ENCODE assay signal across 8 cellular contexts in genomic region chr4:14783011-14783877, GRCh38.
DNase-seq lines count a peak whose midpoint lies in the region; ATAC-seq and TF ChIP-seq lines count a peak whose summit lies in the region.

No MANE protein-coding gene starts in this region.

- TF ChIP-seq CTCF in natural killer cell (IDR thresholded peaks at IDR 0.05): no peak

- DNase-seq in natural killer cell treated with Interleukin-12 subunit alpha and Interleukin-12 subunit beta and Interleukin-15 and Interleukin-18, amount 100 ng/mL, for 72 hours (ENCODE audit: low spot score): no peak
- DNase-seq in natural killer cell (no peak), dermis blood vessel endothelial cell (no peak), left lobe of liver (ENCODE audit: low spot score) (no peak), MV-4-11 (lab: John Stamatoyannopoulos, UW) (no peak)

- peak; percentile 67 to 93 for ATAC-seq in natural killer cell treated with Interleukin-12 subunit alpha and Interleukin-12 subunit beta and Interleukin-15 and Interleukin-18, amount 100 ng/mL, for 72 hours
- ATAC-seq in natural killer cell (no peak), HG03139 (IDR thresholded peaks at IDR 0.05; ENCODE audit: unreplicated experiment) (peak; percentile 76), left lobe of liver (no peak)

- peak overlapping the region; percentile 42 for H3K4me3 Mint-ChIP-seq in natural killer cell treated with Interleukin-12 subunit alpha and Interleukin-12 subunit beta and Interleukin-15 and Interleukin-18, amount 100 ng/mL, for 72 hours
- H3K4me3 Mint-ChIP-seq in natural killer cell: no peak overlapping the region
- H3K4me3 Mint-ChIP-seq in activated naive CD8-positive, alpha-beta T cell: no peak overlapping the region
- H3K4me3 Mint-ChIP-seq in stimulated activated naive CD8-positive, alpha-beta T cell treated with anti-CD3 and anti-CD28 coated beads, Interleukin-15, Interleukin-2, amounts not matched to agents 100 ng/mL and 50 ng/mL, for 24 hours: peak overlapping the region; percentile 6

- peaks cover 5% of the 10 kb centered on the region for H3K36me3 Mint-ChIP-seq in natural killer cell treated with Interleukin-12 subunit alpha and Interleukin-12 subunit beta and Interleukin-15 and Interleukin-18, amount 100 ng/mL, for 72 hours
- H3K36me3 Mint-ChIP-seq in natural killer cell: peaks cover 6% of the 10 kb centered on the region
- H3K36me3 Mint-ChIP-seq in activated naive CD8-positive, alpha-beta T cell: no peaks in the 10 kb centered on the region
- no peaks in the 10 kb centered on the region for H3K36me3 Mint-ChIP-seq in stimulated activated naive CD8-positive, alpha-beta T cell treated with anti-CD3 and anti-CD28 coated beads, Interleukin-15, Interleukin-2, amounts not matched to agents 100 ng/mL and 50 ng/mL, for 24 hours (ENCODE audit: low read depth)

- no peaks in the 10 kb centered on the region for H3K9me3 Mint-ChIP-seq in natural killer cell treated with Interleukin-12 subunit alpha and Interleukin-12 subunit beta and Interleukin-15 and Interleukin-18, amount 100 ng/mL, for 72 hours
- peaks cover 0 to 2% of the 10 kb centered on the region in 2 donors for H3K9me3 Mint-ChIP-seq in natural killer cell
- H3K9me3 Mint-ChIP-seq in activated naive CD8-positive, alpha-beta T cell (ENCODE audit: low read depth): no peaks in the 10 kb centered on the region
- peaks cover 8% of the 10 kb centered on the region for H3K9me3 Mint-ChIP-seq in stimulated activated naive CD8-positive, alpha-beta T cell treated with anti-CD3 and anti-CD28 coated beads, Interleukin-15, Interleukin-2, amounts not matched to agents 100 ng/mL and 50 ng/mL, for 24 hours

- peaks cover 0 to 7% of the 10 kb centered on the region in 2 donors for H3K4me1 Mint-ChIP-seq in natural killer cell treated with Interleukin-12 subunit alpha and Interleukin-12 subunit beta and Interleukin-15 and Interleukin-18, amount 100 ng/mL, for 72 hours (ENCODE audit: low read depth in 2 of 2)
- H3K4me1 Mint-ChIP-seq in natural killer cell: no peaks in the 10 kb centered on the region
- peaks cover 3% of the 10 kb centered on the region for H3K4me1 Mint-ChIP-seq in activated naive CD8-positive, alpha-beta T cell (ENCODE audit: low read depth)
- H3K4me1 Mint-ChIP-seq in stimulated activated naive CD8-positive, alpha-beta T cell treated with anti-CD3 and anti-CD28 coated beads, Interleukin-15, Interleukin-2, amounts not matched to agents 100 ng/mL and 50 ng/mL, for 24 hours (ENCODE audit: low read depth): peaks cover 21% of the 10 kb centered on the region

- intact Hi-C loops in natural killer cell (cut with micrococcal nuclease): no loop called here

- H3K27me3 Mint-ChIP-seq in natural killer cell treated with Interleukin-12 subunit alpha and Interleukin-12 subunit beta and Interleukin-15 and Interleukin-18, amount 100 ng/mL, for 72 hours: no peaks in the 10 kb centered on the region
- H3K27me3 Mint-ChIP-seq in natural killer cell (ENCODE audit: low read depth in 2 of 2): no peaks in the 10 kb centered on the region
- peaks cover 1% of the 10 kb centered on the region for H3K27me3 Mint-ChIP-seq in activated naive CD8-positive, alpha-beta T cell
- H3K27me3 Mint-ChIP-seq in stimulated activated naive CD8-positive, alpha-beta T cell treated with anti-CD3 and anti-CD28 coated beads, Interleukin-15, Interleukin-2, amounts not matched to agents 100 ng/mL and 50 ng/mL, for 24 hours: peaks cover 20% of the 10 kb centered on the region

- H3K27ac Mint-ChIP-seq in natural killer cell treated with Interleukin-12 subunit alpha and Interleukin-12 subunit beta and Interleukin-15 and Interleukin-18, amount 100 ng/mL, for 72 hours: peak overlapping the region; percentile 31 to 47
- H3K27ac Mint-ChIP-seq in natural killer cell: no peak overlapping the region
- peak overlapping the region; percentile 74 for H3K27ac Mint-ChIP-seq in activated naive CD8-positive, alpha-beta T cell
- peak overlapping the region; percentile 84 for H3K27ac Mint-ChIP-seq in stimulated activated naive CD8-positive, alpha-beta T cell treated with anti-CD3 and anti-CD28 coated beads, Interleukin-15, Interleukin-2, amounts not matched to agents 100 ng/mL and 50 ng/mL, for 24 hours

Comparison
In these comparisons a context has a peak if more than half of its experiments do, and no peak if none do; other contexts are left out.
1. ATAC-seq: peak in natural killer cell treated with Interleukin-12 subunit alpha and Interleukin-12 subunit beta and Interleukin-15 and Interleukin-18, amount 100 ng/mL, for 72 hours (2 of 2) and HG03139 (single experiment); none in natural killer cell (0 of 3) and left lobe of liver (single experiment).
2. H3K27ac Mint-ChIP-seq: peak in natural killer cell treated with Interleukin-12 subunit alpha and Interleukin-12 subunit beta and Interleukin-15 and Interleukin-18, amount 100 ng/mL, for 72 hours (2 of 2), activated naive CD8-positive, alpha-beta T cell (single experiment) and stimulated activated naive CD8-positive, alpha-beta T cell treated with anti-CD3 and anti-CD28 coated beads, Interleukin-15, Interleukin-2, amounts not matched to agents 100 ng/mL and 50 ng/mL, for 24 hours (single experiment); none in natural killer cell (0 of 2).
3. H3K4me3 Mint-ChIP-seq: peak in natural killer cell treated with Interleukin-12 subunit alpha and Interleukin-12 subunit beta and Interleukin-15 and Interleukin-18, amount 100 ng/mL, for 72 hours (single experiment) and stimulated activated naive CD8-positive, alpha-beta T cell treated with anti-CD3 and anti-CD28 coated beads, Interleukin-15, Interleukin-2, amounts not matched to agents 100 ng/mL and 50 ng/mL, for 24 hours (single experiment); none in natural killer cell (single experiment) and activated naive CD8-positive, alpha-beta T cell (single experiment).